In the genomic region with DNA sequence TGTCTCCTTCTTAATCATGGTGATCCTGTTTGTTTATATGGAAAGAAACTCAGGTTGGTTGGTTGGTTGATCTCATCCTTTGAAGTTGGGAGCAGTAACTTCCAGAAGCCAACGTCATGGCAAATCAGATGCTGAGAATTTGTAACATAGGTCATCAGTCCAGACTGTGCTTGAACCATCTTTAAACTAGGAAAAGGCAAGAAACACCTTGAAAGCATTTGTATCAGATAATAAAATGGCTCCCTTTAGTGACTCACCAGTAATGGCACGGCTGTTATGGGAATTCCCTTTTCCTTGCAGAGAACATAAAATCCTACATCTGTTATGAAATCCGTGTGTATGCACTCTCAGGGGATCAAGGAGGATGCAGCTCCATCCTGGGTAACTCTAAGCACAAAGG, we compare ENCODE assay signal across 20 cellular contexts. TPM values are rescaled to one million over a fixed set of nuclear protein-coding genes. Genes with fewer than 3 reads are reported as not detected.
DNase-seq lines count a peak whose midpoint lies in the region; ATAC-seq and TF ChIP-seq lines count a peak whose summit lies in the region.
"Had no signal": no experiment of that assay in that cellular context is flagged by ENCODE, and none has a peak within 500 bp of the region (broad histone marks: within the 10 kb centered on the region; RNA-seq: fewer than 3 reads in every experiment).

No MANE protein-coding gene starts in this region.

- H3K27me3 ChIP-seq in IMR-90 (ENCODE audit: control insufficient read depth, insufficient read depth, low read length) (no peaks in the 10 kb centered on the region), HAP-1 (ENCODE audit: low read depth) (no peaks in the 10 kb centered on the region), upper lobe of right lung (no peaks in the 10 kb centered on the region)
- H3K27me3 ChIP-seq: body of pancreas, right atrium auricular region, SJSA1 had no signal

- H2AK9ac ChIP-seq in IMR-90 (replicated peaks; ENCODE audit: low read depth, low read length, poor library complexity): no peak overlapping the region

- H3K27me3 Mint-ChIP-seq in mesothelial cell of epicardium (ENCODE audit: low read depth): no peaks in the 10 kb centered on the region

- CTCF ChIA-PET in IMR-90 (lab: Yijun Ruan, JAX): no interaction called here

- H4K91ac ChIP-seq in IMR-90 (ENCODE audit: insufficient read depth, low read depth, low read length): no peak overlapping the region

- H3K4me1 ChIP-seq in IMR-90 (ENCODE audit: control insufficient read depth, insufficient read depth, low read length) (no peaks in the 10 kb centered on the region; the same call in 1 of the 2 replicates), HAP-1 (peaks cover 12% of the 10 kb centered on the region), upper lobe of right lung (no peaks in the 10 kb centered on the region)
- H3K4me1 ChIP-seq: right atrium auricular region had no signal

- no peak overlapping the region for H2AK5ac ChIP-seq in IMR-90 (ENCODE audit: low read depth, low read length)

- H3K4me1 Mint-ChIP-seq in mesothelial cell of epicardium: peaks cover 41% of the 10 kb centered on the region

- no peak overlapping the region for H2BK120ac ChIP-seq in IMR-90 (ENCODE audit: low read depth, low read length)

- H3K36me3 ChIP-seq in IMR-90 (ENCODE audit: control insufficient read depth, insufficient read depth, low read length) (no peaks in the 10 kb centered on the region), HAP-1 (replicated peaks) (no peaks in the 10 kb centered on the region), upper lobe of right lung (no peaks in the 10 kb centered on the region)
- H3K36me3 ChIP-seq: right atrium auricular region, SJSA1 had no signal

- H4K8ac ChIP-seq in IMR-90 (ENCODE audit: low read depth in 2 of 2, low read length in 2 of 2): no peak overlapping the region

- no peaks in the 10 kb centered on the region for H3K36me3 Mint-ChIP-seq in mesothelial cell of epicardium

- no peak overlapping the region for H3K23ac ChIP-seq in IMR-90 (ENCODE audit: low read depth, low read length)

- intact Hi-C loops in IMR-90 (cut with micrococcal nuclease): no loop called here
- intact Hi-C loops in upper lobe of right lung (cut with DNase I): no loop called here

- H4K5ac ChIP-seq in IMR-90 (ENCODE audit: low read depth, low read length): no peak overlapping the region

- in situ Hi-C loops in IMR-90 (cut with MboI; ENCODE audit: low sequenced_read_pairs): no loop called here
- in situ Hi-C loops in astrocyte of the spinal cord (cut with HindIII; ENCODE audit: low sequenced_read_pairs): no loop called here
- in situ Hi-C loops in HAP-1 (cut with MboI; ENCODE audit: low sequenced_read_pairs): no loop called here

- H3K9me3 Mint-ChIP-seq in mesothelial cell of epicardium: no peaks in the 10 kb centered on the region

- POLR2A ChIA-PET in IMR-90 (lab: Charles Lee; ENCODE audit: unreplicated experiment): no interaction called here

- H2BK20ac ChIP-seq in IMR-90 (ENCODE audit: low read depth, low read length): no peak overlapping the region

- H3K14ac ChIP-seq in IMR-90 (replicated peaks; ENCODE audit: low read depth, low read length): no peak overlapping the region

- H3K4ac ChIP-seq in IMR-90 (ENCODE audit: low read depth, low read length): no peak overlapping the region

- H3K9me1 ChIP-seq in IMR-90 (ENCODE audit: insufficient read depth, low read length): no peaks in the 10 kb centered on the region

- TF ChIP-seq CTCF in AG10803 (conservative IDR thresholded peaks at IDR 0.05; ENCODE audit: low read length) (no peak), IMR-90 (conservative IDR thresholded peaks at IDR 0.05; ENCODE audit: low read depth, low read length) (no peak), astrocyte of the spinal cord (IDR thresholded peaks at IDR 0.05; ENCODE audit: low read depth, low read length) (no peak), mesothelial cell of epicardium (IDR thresholded peaks at IDR 0.05; ENCODE audit: unreplicated experiment) (no peak), upper lobe of right lung (IDR thresholded peaks at IDR 0.05) (no peak)

- H3K79me1 ChIP-seq in IMR-90 (ENCODE audit: low read depth in 1 of 2, low read length in 2 of 2): no peaks in the 10 kb centered on the region

- ATAC-seq in IMR-90 (ENCODE audit: low read depth): no peak; the same call in 1 of the 2 replicates
- no peak for ATAC-seq in upper lobe of right lung
- ATAC-seq: body of pancreas; GM12878; stimulated activated naive CD8-positive, alpha-beta T cell treated with anti-CD3 and anti-CD28 coated beads, Interleukin-15, Interleukin-2, amounts not matched to agents 100 U/mL and 50 U/mL, for 24 hours had no signal

- no peak overlapping the region for H2BK15ac ChIP-seq in IMR-90 (ENCODE audit: low read depth, low read length)

- no peak overlapping the region for H2BK5ac ChIP-seq in IMR-90 (ENCODE audit: low read depth, low read length, poor library complexity, severe bottlenecking)

- H3K27ac ChIP-seq in IMR-90 (ENCODE audit: insufficient read depth, low read length) (no peak overlapping the region), upper lobe of right lung (no peak overlapping the region)
- H3K27ac ChIP-seq: body of pancreas, right atrium auricular region, SJSA1 had no signal

- no TSS peak for BruUV-seq in IMR-90 (replicated peaks; lab: Mats Ljungman, UMichigan)

- dilution Hi-C loops in IMR-90 (cut with HindIII; ENCODE audit: low sequenced_read_pairs, unreplicated experiment): no loop called here

- H3K4me2 ChIP-seq in IMR-90 (ENCODE audit: low read depth, low read length): no peak overlapping the region

- no peaks in the 10 kb centered on the region for H4K20me1 ChIP-seq in IMR-90 (ENCODE audit: insufficient read depth, low read length)

- H3K56ac ChIP-seq in IMR-90 (ENCODE audit: extremely low read depth, insufficient read depth, low read length): no peak overlapping the region

- no peak overlapping the region for H3K9ac ChIP-seq in IMR-90 (ENCODE audit: low read depth, low read length)

- no peak overlapping the region for H2AFZ ChIP-seq in IMR-90 (replicated peaks; ENCODE audit: low read length, poor library complexity)

- WGBS in IMR-90 (ENCODE audit: extremely low coverage in 2 of 2, insufficient read length in 1 of 2), 2 experiments: no CpG with 5 or more reads among the region's 3 CpGs

- DNase-seq in AG10803 (ENCODE audit: low read depth): peak; percentile 26
- DNase-seq in IMR-90: peak; percentile 46
- peak; percentile 36 for DNase-seq in astrocyte of the spinal cord (ENCODE audit: low read depth, low spot score)
- DNase-seq in mesothelial cell of epicardium (ENCODE audit: low spot score in 2 of 2, unreplicated experiment in 2 of 2): no peak
- no peak for DNase-seq in HAP-1 (ENCODE audit: low spot score in 2 of 2)
- no peak for DNase-seq in cerebellar nuclear complex (lab: John Stamatoyannopoulos, UW)
- DNase-seq in stimulated activated CD8-positive, alpha-beta memory T cell treated with anti-CD3 and anti-CD28 coated beads, Interleukin-4, amount 100 ng/mL, for 48 hours: no peak
- no peak for DNase-seq in upper lobe of right lung
- DNase-seq: activated CD4-positive, CD25-positive, alpha-beta regulatory T cell treated with anti-CD3 and anti-CD28 coated beads, Interleukin-2, amount 50 U/mL, for 72 hours; activated CD8-positive, alpha-beta memory T cell treated with anti-CD3 and anti-CD28 coated beads, Interleukin-2, amount 50 U/mL, for 4 hours; activated naive CD4-positive, alpha-beta T cell; body of pancreas; kidney glomerular epithelial cell; midbrain; NCI-H187 treated with DMSO at 0.1 percent for 48 hours; OCI-M1; stimulated activated naive CD8-positive, alpha-beta T cell treated with anti-CD3 and anti-CD28 coated beads, Interleukin-15, Interleukin-2, amounts not matched to agents 100 U/mL and 50 U/mL, for 24 hours had no signal

- peak overlapping the region; percentile 27 for H3K27ac Mint-ChIP-seq in mesothelial cell of epicardium

- no peak overlapping the region for H3K18ac ChIP-seq in IMR-90 (ENCODE audit: low read depth, low read length)

- H3K9me3 ChIP-seq in IMR-90 (ENCODE audit: control insufficient read depth, insufficient read depth, low read length): no peaks in the 10 kb centered on the region
- H3K9me3 ChIP-seq in HAP-1: no peaks in the 10 kb centered on the region
- H3K9me3 ChIP-seq in upper lobe of right lung: no peaks in the 10 kb centered on the region
- H3K9me3 ChIP-seq: body of pancreas, right atrium auricular region, SJSA1 had no signal

- H3K4me3 Mint-ChIP-seq in mesothelial cell of epicardium: no peak overlapping the region

- H3K4me3 ChIP-seq in AG10803 (ENCODE audit: low read length) (no peak overlapping the region), IMR-90 (ENCODE audit: insufficient read depth, low read depth, low read length) (no peak overlapping the region), astrocyte of the spinal cord (ENCODE audit: low read depth, low read length) (no peak overlapping the region), HAP-1 (no peak overlapping the region), upper lobe of right lung (no peak overlapping the region)
- H3K4me3 ChIP-seq: body of pancreas, GM12878, right atrium auricular region, SJSA1 had no signal

- no peak for TF ChIP-seq POLR2A in IMR-90 (IDR thresholded peaks at IDR 0.05; ENCODE audit: low read depth, low read length)

- TF ChIP-seq RAD21 in IMR-90 (IDR thresholded peaks at IDR 0.05; ENCODE audit: low read length): no peak

TF ChIP-seq in IMR-90, 13 proteins besides CTCF, POLR2A, EP300 and RAD21 (continues in another document):
- TF ChIP-seq CHD1 (IDR thresholded peaks at IDR 0.05; ENCODE audit: low read depth, low read length) (no peak), FOS (IDR thresholded peaks at IDR 0.05; ENCODE audit: low read depth, low read length) (no peak), CEBPB (IDR thresholded peaks at IDR 0.05; ENCODE audit: low read depth, low read length) (no peak), RCOR1 (IDR thresholded peaks at IDR 0.05; ENCODE audit: insufficient replicate concordance, low read length) (no peak), SMC3 (IDR thresholded peaks at IDR 0.05; ENCODE audit: low read depth, low read length) (no peak), MAZ (IDR thresholded peaks at IDR 0.05; ENCODE audit: borderline replicate concordance, low read depth, low read length) (no peak)
- TF ChIP-seq, protein P1, sequence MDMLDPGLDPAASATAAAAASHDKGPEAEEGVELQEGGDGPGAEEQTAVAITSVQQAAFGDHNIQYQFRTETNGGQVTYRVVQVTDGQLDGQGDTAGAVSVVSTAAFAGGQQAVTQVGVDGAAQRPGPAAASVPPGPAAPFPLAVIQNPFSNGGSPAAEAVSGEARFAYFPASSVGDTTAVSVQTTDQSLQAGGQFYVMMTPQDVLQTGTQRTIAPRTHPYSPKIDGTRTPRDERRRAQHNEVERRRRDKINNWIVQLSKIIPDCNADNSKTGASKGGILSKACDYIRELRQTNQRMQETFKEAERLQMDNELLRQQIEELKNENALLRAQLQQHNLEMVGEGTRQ (IDR thresholded peaks at IDR 0.05; ENCODE audit: low read depth, low read length): no peak

RNA-seq across cellular contexts. Expression of a gene that starts 58.1 kb away (rescaled TPM):
- total RNA-seq in IMR-90 (2012; rRNA removed) (94.1 and 240 TPM in 2 replicates), mesothelial cell of epicardium (248 to 259 TPM (median 255 TPM) in 3 replicates), upper lobe of right lung (137 TPM)
- 153 TPM in 2 replicates for polyA plus RNA-seq in IMR-90 (2012; rRNA removed)
- polyA plus RNA-seq in IMR-90 (2012; cell fraction: cytosol; rRNA removed): 65.9 and 68.8 TPM in 2 replicates
- 22.2 and 52.1 TPM in 2 replicates for polyA plus RNA-seq in IMR-90 (2012; cell fraction: nucleus; rRNA removed; ENCODE audit: low replicate concordance)

Comparison
In these comparisons a context has a peak if more than half of its experiments do, and no peak if none do; other contexts are left out.
1. DNase-seq: peak in AG10803 (single experiment), IMR-90 (single experiment) and astrocyte of the spinal cord (single experiment); none in mesothelial cell of epicardium (0 of 2), HAP-1 (0 of 2), cerebellar nuclear complex (0 of 2), stimulated activated CD8-positive, alpha-beta memory T cell treated with anti-CD3 and anti-CD28 coated beads, Interleukin-4, amount 100 ng/mL, for 48 hours (single experiment) and upper lobe of right lung (single experiment).